In the genomic region with DNA sequence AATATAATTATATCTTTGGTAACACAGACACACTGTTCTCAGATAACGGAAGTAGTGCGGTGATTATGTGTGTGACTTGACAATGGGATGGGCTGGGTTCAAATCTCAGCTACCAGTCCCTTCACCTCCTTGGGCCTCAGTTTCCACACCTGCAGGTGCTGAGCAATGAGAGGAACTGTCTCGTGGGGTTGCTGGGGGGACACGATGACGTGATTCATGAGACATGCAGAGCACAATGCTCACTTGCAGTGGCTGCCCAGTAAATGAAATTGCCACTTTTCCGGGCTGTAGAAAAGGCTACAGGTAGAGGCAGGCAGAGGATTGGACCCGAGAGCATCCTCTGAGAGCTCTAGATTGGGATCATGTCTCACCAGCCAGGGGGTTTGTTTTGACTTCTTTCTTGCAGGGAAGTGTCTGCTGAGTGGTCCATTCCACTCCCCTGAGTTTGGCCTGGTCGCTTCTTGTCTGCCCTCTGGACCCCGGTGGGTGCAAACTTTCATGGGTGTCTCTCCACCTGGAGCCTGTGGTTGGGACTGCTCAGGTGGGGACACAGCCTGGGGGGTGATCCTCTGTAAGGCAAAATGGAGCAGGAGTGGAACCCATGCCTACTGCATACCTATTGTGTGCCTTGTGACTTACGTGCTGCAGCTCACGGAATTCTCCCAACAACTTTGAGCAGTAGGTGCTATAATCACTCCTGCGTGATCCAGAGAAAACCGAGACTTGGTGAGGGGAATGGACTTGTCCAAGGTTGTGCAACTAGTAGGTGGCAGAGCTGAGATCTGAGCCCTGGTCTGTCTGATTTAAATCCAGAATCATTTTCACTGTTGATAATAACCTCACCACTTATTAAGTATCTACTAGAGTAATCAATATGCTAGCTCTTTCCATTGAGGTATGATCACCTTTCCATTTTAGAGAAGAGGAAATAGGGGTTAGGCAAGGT, we compare ENCODE assay signal across 1 cellular context.
A peak's percentile ranks its signal among the peaks of the same experiment; 100 is the strongest.
TF ChIP-seq lines count a peak whose summit lies in the region.

No MANE protein-coding gene starts in this region.

TF ChIP-seq in HepG2, 621 proteins besides CTCF, POLR2A, EP300 and RAD21 (continued from another document):
- TF ChIP-seq, protein P1, sequence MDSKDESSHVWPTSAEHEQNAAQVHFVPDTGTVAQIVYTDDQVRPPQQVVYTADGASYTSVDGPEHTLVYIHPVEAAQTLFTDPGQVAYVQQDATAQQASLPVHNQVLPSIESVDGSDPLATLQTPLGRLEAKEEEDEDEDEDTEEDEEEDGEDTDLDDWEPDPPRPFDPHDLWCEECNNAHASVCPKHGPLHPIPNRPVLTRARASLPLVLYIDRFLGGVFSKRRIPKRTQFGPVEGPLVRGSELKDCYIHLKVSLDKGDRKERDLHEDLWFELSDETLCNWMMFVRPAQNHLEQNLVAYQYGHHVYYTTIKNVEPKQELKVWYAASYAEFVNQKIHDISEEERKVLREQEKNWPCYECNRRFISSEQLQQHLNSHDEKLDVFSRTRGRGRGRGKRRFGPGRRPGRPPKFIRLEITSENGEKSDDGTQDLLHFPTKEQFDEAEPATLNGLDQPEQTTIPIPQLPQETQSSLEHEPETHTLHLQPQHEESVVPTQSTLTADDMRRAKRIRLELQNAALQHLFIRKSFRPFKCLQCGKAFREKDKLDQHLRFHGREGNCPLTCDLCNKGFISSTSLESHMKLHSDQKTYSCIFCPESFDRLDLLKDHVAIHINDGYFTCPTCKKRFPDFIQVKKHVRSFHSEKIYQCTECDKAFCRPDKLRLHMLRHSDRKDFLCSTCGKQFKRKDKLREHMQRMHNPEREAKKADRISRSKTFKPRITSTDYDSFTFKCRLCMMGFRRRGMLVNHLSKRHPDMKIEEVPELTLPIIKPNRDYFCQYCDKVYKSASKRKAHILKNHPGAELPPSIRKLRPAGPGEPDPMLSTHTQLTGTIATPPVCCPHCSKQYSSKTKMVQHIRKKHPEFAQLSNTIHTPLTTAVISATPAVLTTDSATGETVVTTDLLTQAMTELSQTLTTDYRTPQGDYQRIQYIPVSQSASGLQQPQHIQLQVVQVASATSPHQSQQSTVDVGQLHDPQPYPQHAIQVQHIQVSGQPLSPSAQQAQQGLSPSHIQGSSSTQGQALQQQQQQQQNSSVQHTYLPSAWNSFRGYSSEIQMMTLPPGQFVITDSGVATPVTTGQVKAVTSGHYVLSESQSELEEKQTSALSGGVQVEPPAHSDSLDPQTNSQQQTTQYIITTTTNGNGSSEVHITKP (CRISPR knock-in tag; IDR thresholded peaks at IDR 0.05; ENCODE audit: low read depth), result peak; percentile 71; the same call in 1 of the 2 replicates
- TF ChIP-seq ARNTL (CRISPR knock-in tag; IDR thresholded peaks at IDR 0.05) (no peak), MAZ (IDR thresholded peaks at IDR 0.05; ENCODE audit: borderline replicate concordance, low read depth, low read length) (peak; percentile 30; the same call in 1 of the 2 replicates), MAZ (CRISPR knock-in tag; IDR thresholded peaks at IDR 0.05; ENCODE audit: low read depth) (no peak), THAP11 (CRISPR knock-in tag; IDR thresholded peaks at IDR 0.05) (peak; percentile 30; the same call in 1 of the 2 replicates), ATF7 (IDR thresholded peaks at IDR 0.05) (no peak), ATF7 (CRISPR knock-in tag; IDR thresholded peaks at IDR 0.05) (0 out of 2 replicates have a peak, but pooled peaks have one; percentile 22), ZZZ3 (CRISPR knock-in tag; IDR thresholded peaks at IDR 0.05; ENCODE audit: borderline replicate concordance) (no peak), ZSCAN30 (CRISPR knock-in tag; IDR thresholded peaks at IDR 0.05) (no peak), XRCC5 (optimal IDR thresholded peaks at IDR 0.05; ENCODE audit: low read length) (peak; percentile 27), TBL1XR1 (IDR thresholded peaks at IDR 0.05; ENCODE audit: borderline replicate concordance, low read length, partially characterized antibody) (no peak), CCDC6 (CRISPR knock-in tag; IDR thresholded peaks at IDR 0.05) (no peak), KAT8 (CRISPR knock-in tag; IDR thresholded peaks at IDR 0.05) (peak; percentile 42; the same call in 1 of the 2 replicates), ZNF136 (CRISPR knock-in tag; IDR thresholded peaks at IDR 0.05; ENCODE audit: low read depth) (no peak), ZFP82 (CRISPR knock-in tag; IDR thresholded peaks at IDR 0.05; ENCODE audit: borderline replicate concordance) (no peak), MTF1 (CRISPR knock-in tag; IDR thresholded peaks at IDR 0.05) (no peak), SIX4 (CRISPR knock-in tag; IDR thresholded peaks at IDR 0.05) (no peak), SRSF9 (IDR thresholded peaks at IDR 0.05; ENCODE audit: borderline replicate concordance, insufficient read depth, low read depth, low read length, poor library complexity, severe bottlenecking) (no peak)
- TF ChIP-seq, protein P2, sequence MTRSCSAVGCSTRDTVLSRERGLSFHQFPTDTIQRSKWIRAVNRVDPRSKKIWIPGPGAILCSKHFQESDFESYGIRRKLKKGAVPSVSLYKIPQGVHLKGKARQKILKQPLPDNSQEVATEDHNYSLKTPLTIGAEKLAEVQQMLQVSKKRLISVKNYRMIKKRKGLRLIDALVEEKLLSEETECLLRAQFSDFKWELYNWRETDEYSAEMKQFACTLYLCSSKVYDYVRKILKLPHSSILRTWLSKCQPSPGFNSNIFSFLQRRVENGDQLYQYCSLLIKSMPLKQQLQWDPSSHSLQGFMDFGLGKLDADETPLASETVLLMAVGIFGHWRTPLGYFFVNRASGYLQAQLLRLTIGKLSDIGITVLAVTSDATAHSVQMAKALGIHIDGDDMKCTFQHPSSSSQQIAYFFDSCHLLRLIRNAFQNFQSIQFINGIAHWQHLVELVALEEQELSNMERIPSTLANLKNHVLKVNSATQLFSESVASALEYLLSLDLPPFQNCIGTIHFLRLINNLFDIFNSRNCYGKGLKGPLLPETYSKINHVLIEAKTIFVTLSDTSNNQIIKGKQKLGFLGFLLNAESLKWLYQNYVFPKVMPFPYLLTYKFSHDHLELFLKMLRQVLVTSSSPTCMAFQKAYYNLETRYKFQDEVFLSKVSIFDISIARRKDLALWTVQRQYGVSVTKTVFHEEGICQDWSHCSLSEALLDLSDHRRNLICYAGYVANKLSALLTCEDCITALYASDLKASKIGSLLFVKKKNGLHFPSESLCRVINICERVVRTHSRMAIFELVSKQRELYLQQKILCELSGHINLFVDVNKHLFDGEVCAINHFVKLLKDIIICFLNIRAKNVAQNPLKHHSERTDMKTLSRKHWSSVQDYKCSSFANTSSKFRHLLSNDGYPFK (CRISPR knock-in tag; IDR thresholded peaks at IDR 0.05; ENCODE audit: borderline replicate concordance), result 0 out of 2 replicates have a peak, but pooled peaks have one; percentile 1
- TF ChIP-seq, protein P3, sequence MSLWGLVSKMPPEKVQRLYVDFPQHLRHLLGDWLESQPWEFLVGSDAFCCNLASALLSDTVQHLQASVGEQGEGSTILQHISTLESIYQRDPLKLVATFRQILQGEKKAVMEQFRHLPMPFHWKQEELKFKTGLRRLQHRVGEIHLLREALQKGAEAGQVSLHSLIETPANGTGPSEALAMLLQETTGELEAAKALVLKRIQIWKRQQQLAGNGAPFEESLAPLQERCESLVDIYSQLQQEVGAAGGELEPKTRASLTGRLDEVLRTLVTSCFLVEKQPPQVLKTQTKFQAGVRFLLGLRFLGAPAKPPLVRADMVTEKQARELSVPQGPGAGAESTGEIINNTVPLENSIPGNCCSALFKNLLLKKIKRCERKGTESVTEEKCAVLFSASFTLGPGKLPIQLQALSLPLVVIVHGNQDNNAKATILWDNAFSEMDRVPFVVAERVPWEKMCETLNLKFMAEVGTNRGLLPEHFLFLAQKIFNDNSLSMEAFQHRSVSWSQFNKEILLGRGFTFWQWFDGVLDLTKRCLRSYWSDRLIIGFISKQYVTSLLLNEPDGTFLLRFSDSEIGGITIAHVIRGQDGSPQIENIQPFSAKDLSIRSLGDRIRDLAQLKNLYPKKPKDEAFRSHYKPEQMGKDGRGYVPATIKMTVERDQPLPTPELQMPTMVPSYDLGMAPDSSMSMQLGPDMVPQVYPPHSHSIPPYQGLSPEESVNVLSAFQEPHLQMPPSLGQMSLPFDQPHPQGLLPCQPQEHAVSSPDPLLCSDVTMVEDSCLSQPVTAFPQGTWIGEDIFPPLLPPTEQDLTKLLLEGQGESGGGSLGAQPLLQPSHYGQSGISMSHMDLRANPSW (CRISPR knock-in tag; IDR thresholded peaks at IDR 0.05; ENCODE audit: borderline replicate concordance), result no peak
- TF ChIP-seq, protein P4, sequence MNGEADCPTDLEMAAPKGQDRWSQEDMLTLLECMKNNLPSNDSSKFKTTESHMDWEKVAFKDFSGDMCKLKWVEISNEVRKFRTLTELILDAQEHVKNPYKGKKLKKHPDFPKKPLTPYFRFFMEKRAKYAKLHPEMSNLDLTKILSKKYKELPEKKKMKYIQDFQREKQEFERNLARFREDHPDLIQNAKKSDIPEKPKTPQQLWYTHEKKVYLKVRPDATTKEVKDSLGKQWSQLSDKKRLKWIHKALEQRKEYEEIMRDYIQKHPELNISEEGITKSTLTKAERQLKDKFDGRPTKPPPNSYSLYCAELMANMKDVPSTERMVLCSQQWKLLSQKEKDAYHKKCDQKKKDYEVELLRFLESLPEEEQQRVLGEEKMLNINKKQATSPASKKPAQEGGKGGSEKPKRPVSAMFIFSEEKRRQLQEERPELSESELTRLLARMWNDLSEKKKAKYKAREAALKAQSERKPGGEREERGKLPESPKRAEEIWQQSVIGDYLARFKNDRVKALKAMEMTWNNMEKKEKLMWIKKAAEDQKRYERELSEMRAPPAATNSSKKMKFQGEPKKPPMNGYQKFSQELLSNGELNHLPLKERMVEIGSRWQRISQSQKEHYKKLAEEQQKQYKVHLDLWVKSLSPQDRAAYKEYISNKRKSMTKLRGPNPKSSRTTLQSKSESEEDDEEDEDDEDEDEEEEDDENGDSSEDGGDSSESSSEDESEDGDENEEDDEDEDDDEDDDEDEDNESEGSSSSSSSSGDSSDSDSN (CRISPR knock-in tag; IDR thresholded peaks at IDR 0.05), result peak; percentile 12; the same call in 1 of the 2 replicates
